14 cellular contexts compared by ENCODE assay signal in genomic region chr11:125452125-125452470, GRCh38. TPM values are rescaled to one million over a fixed set of nuclear protein-coding genes. Genes with fewer than 3 reads are reported as not detected.
A peak's percentile ranks its signal among the peaks of the same experiment; 100 is the strongest.
DNase-seq lines count a peak whose midpoint lies in the region; ATAC-seq and TF ChIP-seq lines count a peak whose summit lies in the region.
"Had no signal": no experiment of that assay in that cellular context is flagged by ENCODE, and none has a peak within 500 bp of the region (broad histone marks: within the 10 kb centered on the region; RNA-seq: fewer than 3 reads in every experiment).

No MANE protein-coding gene starts in this region.

- no peak overlapping the region for H3K23ac ChIP-seq in neuronal stem cell (ENCODE audit: low read depth, low read length, poor library complexity)

- no peak overlapping the region for H4K8ac ChIP-seq in neuronal stem cell (ENCODE audit: low read depth, low read length)

- H3K27me3 Mint-ChIP-seq in WTC11 (ENCODE audit: low read depth) = no peaks in the 10 kb centered on the region
- H3K27me3 Mint-ChIP-seq: stimulated activated naive CD8-positive, alpha-beta T cell treated with anti-CD3 and anti-CD28 coated beads, Interleukin-15, Interleukin-2, amounts not matched to agents 100 ng/mL and 50 ng/mL, for 24 hours had no signal

- H3K4me1 ChIP-seq in ACC112 (ENCODE audit: control insufficient read depth, insufficient read depth, low read length, unreplicated experiment) = peaks cover 16% of the 10 kb centered on the region
- H3K4me1 ChIP-seq in heart left ventricle = peaks cover 4 to 24% (median 16%) of the 10 kb centered on the region in 12 donors
- H3K4me1 ChIP-seq in neuronal stem cell (ENCODE audit: control insufficient read depth in 2 of 2, insufficient read depth in 1 of 2, low read depth in 1 of 2, low read length in 2 of 2) = peaks cover 8 to 15% of the 10 kb centered on the region in 2 donors
- H3K4me1 ChIP-seq: Caco-2, SJSA1 had no signal

- POLR2A ChIA-PET in WTC11 (lab: Charles Lee) = interaction anchor here (0.6 to 1.0 kb wide), 3 partner anchors 8 to 84 kb away, joined by 3 to 4 read pairs (median 3); no protein-coding TSS in a partner anchor

- no peak overlapping the region for H2BK120ac ChIP-seq in neuronal stem cell (ENCODE audit: low read depth, low read length)

- no peaks in the 10 kb centered on the region for H3K79me1 ChIP-seq in neuronal stem cell (ENCODE audit: low read depth, low read length)

- peaks cover 26% of the 10 kb centered on the region for H3K4me1 Mint-ChIP-seq in WTC11
- H3K4me1 Mint-ChIP-seq: immature natural killer cell had no signal

- H3K4me3 ChIP-seq in ACC112 (ENCODE audit: low read depth, low read length) = no peak overlapping the region
- H3K4me3 ChIP-seq in heart left ventricle = peak overlapping the region in 9 of 12 donors; percentile 4 to 51 (median 29)
- no peak overlapping the region for H3K4me3 ChIP-seq in neuronal stem cell (ENCODE audit: low read length in 2 of 2)
- no peak overlapping the region for H3K4me3 ChIP-seq in MG63
- H3K4me3 ChIP-seq: SJSA1 had no signal

- H2AK5ac ChIP-seq in neuronal stem cell (ENCODE audit: low read depth, low read length) = no peak overlapping the region

- TF ChIP-seq CTCF in WTC11 (IDR thresholded peaks at IDR 0.05) (no peak), heart left ventricle (IDR thresholded peaks at IDR 0.05) (no peak)

- H3K36me3 Mint-ChIP-seq in WTC11 = no peaks in the 10 kb centered on the region

- H2BK12ac ChIP-seq in neuronal stem cell (ENCODE audit: low read length) = no peak overlapping the region

- H3K9ac ChIP-seq in neuronal stem cell (ENCODE audit: low read depth, low read length, poor library complexity) = no peak overlapping the region

- H2BK15ac ChIP-seq in neuronal stem cell (ENCODE audit: low read length) = no peak overlapping the region

- no peak for ATAC-seq in WTC11
- peak in 1 of 4 donors; percentile 21 for ATAC-seq in heart left ventricle
- ATAC-seq in GM18861 (IDR thresholded peaks at IDR 0.05; ENCODE audit: unreplicated experiment) = no peak

- DNase-seq in WTC11 (ENCODE audit: low spot score) (no peak), heart left ventricle (no peak), neuronal stem cell (ENCODE audit: low spot score) (no peak), MG63 (no peak), midbrain (lab: John Stamatoyannopoulos, UW) (no peak), NCI-H2227 treated with DMSO at 0.1 percent for 48 hours (lab: John Stamatoyannopoulos, UW) (no peak)
- DNase-seq: cortex of kidney, NCI-H2107 had no signal

- H4K91ac ChIP-seq in neuronal stem cell (ENCODE audit: low read depth, low read length, poor library complexity) = no peak overlapping the region

- intact Hi-C loops in heart left ventricle (cut with DNase I) = no loop called here

- no peak overlapping the region for H2BK5ac ChIP-seq in neuronal stem cell (ENCODE audit: low read length)

- WGBS in heart left ventricle, 4 donors = 68 to 69% (median 69%) methylated on average over 7 of the region's 7 CpGs
- no CpG with 5 or more reads among the region's 7 CpGs for WGBS in neuronal stem cell (ENCODE audit: extremely low coverage in 2 of 2, insufficient read length in 2 of 2, insufficient replicate concordance in 1 of 2), 2 donors

- H3K27ac ChIP-seq in ACC112 (ENCODE audit: low read depth, low read length) (no peak overlapping the region), heart left ventricle (peak overlapping the region in 11 of 12 donors; percentile 20 to 75 (median 63)), neuronal stem cell (replicated peaks; ENCODE audit: low read length) (peak overlapping the region; percentile 4)
- H3K27ac ChIP-seq: SJSA1 had no signal

- H3K27me3 ChIP-seq in ACC112 (ENCODE audit: insufficient read depth, low read length) (no peaks in the 10 kb centered on the region), heart left ventricle (no peaks in the 10 kb centered on the region), neuronal stem cell (ENCODE audit: control insufficient read depth in 3 of 3, insufficient read depth in 3 of 3, low read depth in 1 of 3, low read length in 3 of 3) (no peaks in the 10 kb centered on the region), MG63 (no peaks in the 10 kb centered on the region)
- H3K27me3 ChIP-seq: SJSA1 had no signal

- no peak overlapping the region for H3K4ac ChIP-seq in neuronal stem cell (ENCODE audit: low read length)

- H2AFZ ChIP-seq in ACC112 (ENCODE audit: low read length, unreplicated experiment) = peak overlapping the region; percentile 55
- peak overlapping the region; percentile 56 for H2AFZ ChIP-seq in neuronal stem cell (ENCODE audit: low read length)

- no peaks in the 10 kb centered on the region for H3K79me2 ChIP-seq in ACC112 (ENCODE audit: control insufficient read depth, insufficient read depth, low read length, unreplicated experiment)

- H3K36me3 ChIP-seq in ACC112 (ENCODE audit: insufficient read depth, low read length) (no peaks in the 10 kb centered on the region), heart left ventricle (peaks cover 0 to 15% (median 0%) of the 10 kb centered on the region in 9 donors), neuronal stem cell (replicated peaks in 1 of 2; ENCODE audit: control insufficient read depth in 2 of 2, insufficient read depth in 2 of 2, low read length in 2 of 2) (peaks cover 8 to 64% of the 10 kb centered on the region in 2 donors), MG63 (no peaks in the 10 kb centered on the region)
- H3K36me3 ChIP-seq: SJSA1 had no signal

- no peak overlapping the region for H3K4me3 Mint-ChIP-seq in WTC11
- H3K4me3 Mint-ChIP-seq: immature natural killer cell; stimulated activated naive CD8-positive, alpha-beta T cell treated with anti-CD3 and anti-CD28 coated beads, Interleukin-15, Interleukin-2, amounts not matched to agents 100 ng/mL and 50 ng/mL, for 24 hours had no signal

- H3K9me3 Mint-ChIP-seq in WTC11 = no peaks in the 10 kb centered on the region
- H3K9me3 Mint-ChIP-seq: immature natural killer cell; stimulated activated naive CD8-positive, alpha-beta T cell treated with anti-CD3 and anti-CD28 coated beads, Interleukin-15, Interleukin-2, amounts not matched to agents 100 ng/mL and 50 ng/mL, for 24 hours had no signal

- no peaks in the 10 kb centered on the region for H3K9me3 ChIP-seq in heart left ventricle
- no peaks in the 10 kb centered on the region for H3K9me3 ChIP-seq in neuronal stem cell (replicated peaks in 1 of 2; ENCODE audit: control insufficient read depth in 2 of 2, insufficient read depth in 1 of 2, low read depth in 1 of 2, low read length in 2 of 2)
- no peaks in the 10 kb centered on the region for H3K9me3 ChIP-seq in MG63
- H3K9me3 ChIP-seq: Caco-2, SJSA1 had no signal

- peak overlapping the region; percentile 10; the same call in 1 of the 2 replicates for H3K27ac Mint-ChIP-seq in WTC11
- H3K27ac Mint-ChIP-seq: stimulated activated naive CD8-positive, alpha-beta T cell treated with anti-CD3 and anti-CD28 coated beads, Interleukin-15, Interleukin-2, amounts not matched to agents 100 ng/mL and 50 ng/mL, for 24 hours had no signal

- no peak overlapping the region for H3K4me2 ChIP-seq in neuronal stem cell (ENCODE audit: insufficient read depth, low read length, poor library complexity, severe bottlenecking)

- no peak overlapping the region for H3K18ac ChIP-seq in neuronal stem cell (ENCODE audit: low read length)

- TF ChIP-seq POLR2A in heart left ventricle (IDR thresholded peaks at IDR 0.05) = no peak

- no peak overlapping the region for H3K14ac ChIP-seq in neuronal stem cell (ENCODE audit: low read length)

- CTCF ChIA-PET in WTC11 (lab: Charles Lee) = interaction anchor here (0.6 to 4.3 kb wide), 19 partner anchors 9 to 360 kb away, joined by 3 to 50 read pairs (median 5); partner anchors contain the start of gene EI24

TF ChIP-seq in WTC11, 78 proteins besides CTCF, POLR2A, EP300 and RAD21 (continues in another document):
- no peak for TF ChIP-seq FOXP1 (CRISPR knock-in tag; IDR thresholded peaks at IDR 0.05; ENCODE audit: borderline replicate concordance)
- TF ChIP-seq GABPB1 (CRISPR knock-in tag; IDR thresholded peaks at IDR 0.05) = no peak
- TF ChIP-seq CREB1 (CRISPR knock-in tag; IDR thresholded peaks at IDR 0.05) = no peak
- TF ChIP-seq ZNF121 (CRISPR knock-in tag; IDR thresholded peaks at IDR 0.05) = no peak
- no peak for TF ChIP-seq ZNF423 (CRISPR knock-in tag; IDR thresholded peaks at IDR 0.05)
- no peak for TF ChIP-seq OVOL2 (CRISPR knock-in tag; IDR thresholded peaks at IDR 0.05; ENCODE audit: borderline replicate concordance)
- no peak for TF ChIP-seq ELF4 (CRISPR knock-in tag; IDR thresholded peaks at IDR 0.05; ENCODE audit: low read depth)
- TF ChIP-seq MYBL2 (CRISPR knock-in tag; IDR thresholded peaks at IDR 0.05) = no peak
- no peak for TF ChIP-seq ESRRA (CRISPR knock-in tag; IDR thresholded peaks at IDR 0.05; ENCODE audit: borderline replicate concordance)
- no peak for TF ChIP-seq MLX (CRISPR knock-in tag; IDR thresholded peaks at IDR 0.05)

RNA-seq across cellular contexts. Expression of gene FEZ1, which starts 44.0 kb away (rescaled TPM):
- total RNA-seq in WTC11 (2021) (33.2 to 46.1 TPM (median 36.4 TPM) in 3 replicates), heart left ventricle (10 to 100 TPM; 21.8 to 61.3 (median 50.7) TPM)
- 10 to 100 TPM; 23.4 to 32.0 TPM for polyA plus RNA-seq in heart left ventricle
- 221 TPM for polyA plus RNA-seq in neuronal stem cell (2013, experiment 1 of 2)
- polyA plus RNA-seq in neuronal stem cell (2013, experiment 2 of 2) = 222 TPM
- total RNA-seq in MG63 (2014; rRNA removed; shearing (Covaris generic); ENCODE audit: low replicate concordance) = 64.3 and 90.0 TPM in 2 replicates
- total RNA-seq: SJSA1 had no signal

Comparison
In these comparisons a context has a peak if more than half of its experiments do, and no peak if none do; other contexts are left out.
1. H3K4me3 ChIP-seq: peak in heart left ventricle (9 of 12); none in ACC112 (single experiment), neuronal stem cell (0 of 2) and MG63 (single experiment).